Comparison of ENCODE assay signal across 22 cellular contexts in genomic region chr4:73705721-73706120, GRCh38. TPM values are rescaled to one million over a fixed set of nuclear protein-coding genes. Genes with fewer than 3 reads are reported as not detected.
DNase-seq lines count a peak whose midpoint lies in the region; ATAC-seq, FAIRE-seq and TF ChIP-seq lines count a peak whose summit lies in the region.
"Had no signal": no experiment of that assay in that cellular context is flagged by ENCODE, and none has a peak within 500 bp of the region (broad histone marks: within the 10 kb centered on the region; RNA-seq: fewer than 3 reads in every experiment).

No MANE protein-coding gene starts in this region.

- no peak overlapping the region for H2BK5ac ChIP-seq in mesenchymal stem cell (ENCODE audit: low read depth, low read length, poor library complexity, severe bottlenecking)

- H3K27ac ChIP-seq in ACC112 (ENCODE audit: low read depth, low read length) (peak overlapping the region; percentile 99), HUES6 (ENCODE audit: low read depth, low read length) (peak overlapping the region; percentile 40), brain microvascular endothelial cell (peak overlapping the region; percentile 99), mesenchymal stem cell (ENCODE audit: low read length, poor library complexity, severe bottlenecking) (peak overlapping the region; percentile 84)
- H3K27ac ChIP-seq: dorsolateral prefrontal cortex, RWPE1 had no signal

- peak overlapping the region in 1 of 2 experiments; percentile 45 for H3K18ac ChIP-seq in mesenchymal stem cell (ENCODE audit: low read depth in 1 of 2, low read length in 2 of 2)

- H3K4me1 ChIP-seq in ACC112 (ENCODE audit: control insufficient read depth, insufficient read depth, low read length, unreplicated experiment) (peaks cover 70% of the 10 kb centered on the region), HUES6 (ENCODE audit: control insufficient read depth, insufficient read depth, low read length) (peaks cover 24% of the 10 kb centered on the region), mesenchymal stem cell (ENCODE audit: control insufficient read depth, insufficient read depth, low read depth, low read length) (peaks cover 9% of the 10 kb centered on the region)

- no peak overlapping the region for H2BK120ac ChIP-seq in mesenchymal stem cell (ENCODE audit: low read depth, low read length)

- H3K79me1 ChIP-seq in mesenchymal stem cell (replicated peaks; ENCODE audit: low read length, poor library complexity, severe bottlenecking): no peaks in the 10 kb centered on the region

- no peaks in the 10 kb centered on the region for H3K9me3 ChIP-seq in HUES6 (ENCODE audit: control insufficient read depth, insufficient read depth, low read depth, low read length)
- H3K9me3 ChIP-seq in mesenchymal stem cell (ENCODE audit: control insufficient read depth, low read length): no peaks in the 10 kb centered on the region
- H3K9me3 ChIP-seq: gastrocnemius medialis, ovary had no signal

- no peak overlapping the region for H3K14ac ChIP-seq in mesenchymal stem cell (ENCODE audit: low read length in 2 of 2)

- FAIRE-seq in urothelium cell line (lab: Jason Lieb, UNC): no peak

- no peak for DNase-seq in brain microvascular endothelial cell
- DNase-seq in mesenchymal stem cell: no peak
- no peak for DNase-seq in urothelium cell line (ENCODE audit: low spot score)
- no peak for DNase-seq in T-helper 9 cell
- DNase-seq in globus pallidus (ENCODE audit: low spot score): no peak
- no peak for DNase-seq in stimulated activated naive CD8-positive, alpha-beta T cell treated with anti-CD3 and anti-CD28 coated beads, Interleukin-15, Interleukin-2, amounts not matched to agents 100 U/mL and 50 U/mL, for 24 hours
- DNase-seq: activated CD8-positive, alpha-beta T cell treated with anti-CD3 and anti-CD28 coated beads, Interleukin-2, amount 10 ng/mL, durations not matched to agents 7 days and 5 days; activated naive CD4-positive, alpha-beta T cell; activated T-cell treated with anti-CD3 and anti-CD28 coated beads, Interleukin-2, amount 50 U/mL, for 1 hour; amygdala; dorsolateral prefrontal cortex; gastrocnemius medialis; GOT3; naive thymus-derived CD4-positive, alpha-beta T cell; NCI-H1436; ovary; right cardiac atrium; stimulated activated CD4-positive, alpha-beta T cell treated with anti-CD3 and anti-CD28 coated beads, Interleukin-15, amount 100 ng/mL, for 24 hours had no signal

- H3K27me3 ChIP-seq in ACC112 (ENCODE audit: insufficient read depth, low read length) (no peaks in the 10 kb centered on the region), HUES6 (ENCODE audit: control insufficient read depth, insufficient read depth, low read length) (no peaks in the 10 kb centered on the region), brain microvascular endothelial cell (replicated peaks) (no peaks in the 10 kb centered on the region), mesenchymal stem cell (ENCODE audit: control insufficient read depth in 1 of 2, insufficient read depth in 1 of 2, low read length in 2 of 2) (no peaks in the 10 kb centered on the region)
- H3K27me3 ChIP-seq: dorsolateral prefrontal cortex, gastrocnemius medialis, ovary had no signal

- no peak overlapping the region for H3K23ac ChIP-seq in mesenchymal stem cell (ENCODE audit: low read length in 2 of 2)

- peak overlapping the region in 1 of 2 experiments; percentile 92 for H2BK12ac ChIP-seq in mesenchymal stem cell (ENCODE audit: low read length in 2 of 2)

- peak overlapping the region; percentile 12 for H2AK5ac ChIP-seq in mesenchymal stem cell (ENCODE audit: low read length, severe bottlenecking)

- ATAC-seq in stimulated activated naive CD8-positive, alpha-beta T cell treated with anti-CD3 and anti-CD28 coated beads, Interleukin-15, Interleukin-2, amounts not matched to agents 100 U/mL and 50 U/mL, for 24 hours: no peak
- ATAC-seq: activated CD4-positive, CD25-positive, alpha-beta regulatory T cell treated with anti-CD3 and anti-CD28 coated beads, Interleukin-2, amount 50 U/mL, for 24 hours; activated CD8-positive, alpha-beta T cell treated with anti-CD3 and anti-CD28 coated beads, Interleukin-2, amount 10 ng/mL, durations not matched to agents 7 days and 5 days; naive thymus-derived CD4-positive, alpha-beta T cell had no signal

- no peak overlapping the region for H3K9ac ChIP-seq in HUES6 (ENCODE audit: low read length)
- no peak overlapping the region for H3K9ac ChIP-seq in mesenchymal stem cell (ENCODE audit: low read length)

- H3K4ac ChIP-seq in mesenchymal stem cell (ENCODE audit: low read depth in 1 of 2, low read length in 2 of 2): peak overlapping the region in 1 of 2 experiments; percentile 91

- no peak overlapping the region for H3K4me2 ChIP-seq in mesenchymal stem cell (ENCODE audit: low read length, poor library complexity, severe bottlenecking)

- H3K4me3 ChIP-seq in ACC112 (ENCODE audit: low read depth, low read length) (peak overlapping the region; percentile 10; the same call in 1 of the 2 replicates), HUES6 (ENCODE audit: low read depth, low read length) (no peak overlapping the region), brain microvascular endothelial cell (ENCODE audit: low read depth, low read length) (no peak overlapping the region), mesenchymal stem cell (ENCODE audit: insufficient read depth in 1 of 2, low read depth in 1 of 2, low read length in 2 of 2) (no peak overlapping the region)
- H3K4me3 ChIP-seq: dorsolateral prefrontal cortex, gastrocnemius medialis, ovary had no signal

- H3K36me3 ChIP-seq in ACC112 (ENCODE audit: insufficient read depth, low read length) (no peaks in the 10 kb centered on the region), HUES6 (ENCODE audit: control insufficient read depth, insufficient read depth, low read length) (no peaks in the 10 kb centered on the region), brain microvascular endothelial cell (replicated peaks) (no peaks in the 10 kb centered on the region), mesenchymal stem cell (ENCODE audit: control insufficient read depth in 1 of 2, insufficient read depth in 2 of 2, low read depth in 1 of 2, low read length in 2 of 2) (no peaks in the 10 kb centered on the region)
- H3K36me3 ChIP-seq: gastrocnemius medialis, ovary had no signal

- no peak overlapping the region for H2BK15ac ChIP-seq in mesenchymal stem cell (ENCODE audit: low read depth, poor library complexity, severe bottlenecking)

- no peak overlapping the region for H4K8ac ChIP-seq in mesenchymal stem cell (ENCODE audit: low read length)

- no peak for TF ChIP-seq CTCF in brain microvascular endothelial cell (IDR thresholded peaks at IDR 0.05; ENCODE audit: low read depth, low read length, missing control alignments)

- H4K91ac ChIP-seq in mesenchymal stem cell (ENCODE audit: low read length): peak overlapping the region; percentile 66

- 100% methylated on average over 1 of the region's 1 CpG for WGBS in mesenchymal stem cell

- H3K79me2 ChIP-seq in ACC112 (ENCODE audit: control insufficient read depth, insufficient read depth, low read length, unreplicated experiment): no peaks in the 10 kb centered on the region

- H2AFZ ChIP-seq in ACC112 (ENCODE audit: low read length, unreplicated experiment) (no peak overlapping the region), mesenchymal stem cell (ENCODE audit: low read depth, low read length) (no peak overlapping the region)

- in situ Hi-C loops in brain microvascular endothelial cell (cut with HindIII; ENCODE audit: low pct_ligation_motif_present, low sequenced_read_pairs): no loop called here

RNA-seq across cellular contexts. Expression of gene CXCL8, which starts 34.6 kb away (rescaled TPM):
- polyA plus RNA-seq in mesenchymal stem cell (2013, experiment 1 of 2): 35.4 TPM
- polyA plus RNA-seq in mesenchymal stem cell (2013, experiment 2 of 2): 37.7 TPM

Comparison
In these comparisons a context has a peak if more than half of its experiments do, and no peak if none do; other contexts are left out.
1. H3K27ac ChIP-seq: peak in every context shown above with its lines; median percentile 99 in ACC112; 99 in brain microvascular endothelial cell; 84 in mesenchymal stem cell; 40 in HUES6.